Comparison of ENCODE assay signal across 11 cellular contexts in the genomic region with DNA sequence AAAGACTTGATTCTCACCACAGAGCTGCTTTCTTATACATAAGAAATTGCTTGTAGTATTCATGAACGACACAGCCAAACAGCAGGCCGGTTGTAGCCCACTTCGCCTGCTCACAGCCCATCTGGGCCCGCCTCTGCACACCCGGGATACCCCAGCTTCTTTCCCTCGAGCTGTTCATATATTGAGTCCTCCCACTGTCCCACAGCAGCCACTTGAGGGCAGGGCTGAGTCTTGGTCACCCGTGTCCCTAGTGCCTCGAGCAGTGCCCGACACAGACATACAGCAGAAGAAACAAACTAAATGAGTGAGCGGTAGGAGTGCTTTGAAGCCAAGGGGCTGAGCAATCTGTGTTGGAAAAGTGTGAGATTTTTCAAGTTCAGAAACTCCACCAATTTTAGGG.
DNase-seq lines count a peak whose midpoint lies in the region; ATAC-seq and TF ChIP-seq lines count a peak whose summit lies in the region.
"Had no signal": no experiment of that assay in that cellular context is flagged by ENCODE, and none has a peak within 500 bp of the region (broad histone marks: within the 10 kb centered on the region; RNA-seq: fewer than 3 reads in every experiment).

No MANE protein-coding gene starts in this region.

- H3K14ac ChIP-seq in neuronal stem cell (ENCODE audit: low read length): peak overlapping the region; percentile 59

- peak; percentile 20; the same call in 1 of the 2 replicates for TF ChIP-seq CTCF in OCI-LY1 (IDR thresholded peaks at IDR 0.05; ENCODE audit: low read length)
- TF ChIP-seq CTCF in fibroblast of mammary gland (conservative IDR thresholded peaks at IDR 0.05; ENCODE audit: control insufficient read depth, insufficient read depth, low read depth, low read length): peak; percentile 25

- H4K91ac ChIP-seq in neuronal stem cell (ENCODE audit: low read depth, low read length, poor library complexity): peak overlapping the region; percentile 7

- peak overlapping the region; percentile 51 for H2BK120ac ChIP-seq in neuronal stem cell (ENCODE audit: low read depth, low read length)

- H2AFZ ChIP-seq in OCI-LY1 (ENCODE audit: low read length) (no peak overlapping the region), neuronal stem cell (ENCODE audit: low read length) (no peak overlapping the region)

- H3K27ac Mint-ChIP-seq in T-helper 17 cell: no peak overlapping the region

- H3K27me3 Mint-ChIP-seq in T-helper 17 cell: no peaks in the 10 kb centered on the region

- H3K79me2 ChIP-seq in OCI-LY1 (ENCODE audit: insufficient read depth, low read length): no peaks in the 10 kb centered on the region

- H3K4me1 ChIP-seq in OCI-LY1 (ENCODE audit: insufficient read depth, low read length, severe bottlenecking): no peaks in the 10 kb centered on the region
- peaks cover 13 to 18% of the 10 kb centered on the region in 2 donors for H3K4me1 ChIP-seq in neuronal stem cell (ENCODE audit: control insufficient read depth in 2 of 2, insufficient read depth in 1 of 2, low read depth in 1 of 2, low read length in 2 of 2)

- H3K27me3 ChIP-seq in OCI-LY1 (ENCODE audit: insufficient read depth, low read length) (peaks cover 7% of the 10 kb centered on the region; the same call in 1 of the 2 replicates), neuronal stem cell (ENCODE audit: control insufficient read depth in 3 of 3, insufficient read depth in 3 of 3, low read depth in 1 of 3, low read length in 3 of 3) (no peaks in the 10 kb centered on the region)

- ATAC-seq in HG02571 (IDR thresholded peaks at IDR 0.05; ENCODE audit: unreplicated experiment) (no peak), T-helper 17 cell (no peak)
- ATAC-seq: GM12878 had no signal

- H3K4me3 Mint-ChIP-seq in T-helper 17 cell: no peak overlapping the region

- peak; percentile 37 for DNase-seq in EL
- peak; percentile 40 for DNase-seq in fibroblast of mammary gland (ENCODE audit: low read depth)
- no peak for DNase-seq in neuronal stem cell (ENCODE audit: low spot score)
- no peak for DNase-seq in SIG-M5 (lab: John Stamatoyannopoulos, UW)
- no peak for DNase-seq in T-helper 17 cell
- no peak for DNase-seq in effector CD4-positive, alpha-beta T cell
- DNase-seq: activated CD4-positive, CD25-positive, alpha-beta regulatory T cell treated with anti-CD3 and anti-CD28 coated beads, Interleukin-2, amount 50 U/mL, for 72 hours had no signal

- no peak overlapping the region for H2BK12ac ChIP-seq in neuronal stem cell (ENCODE audit: low read length)

- H3K18ac ChIP-seq in neuronal stem cell (ENCODE audit: low read length): peak overlapping the region; percentile 87

- no CpG with 5 or more reads among the region's 10 CpGs for WGBS in neuronal stem cell (ENCODE audit: extremely low coverage in 2 of 2, insufficient read length in 2 of 2, insufficient replicate concordance in 1 of 2), 2 donors

- no peaks in the 10 kb centered on the region for H3K36me3 Mint-ChIP-seq in T-helper 17 cell (ENCODE audit: low read depth)

- no peak overlapping the region for H4K8ac ChIP-seq in neuronal stem cell (ENCODE audit: low read depth, low read length)

- no peak overlapping the region for H3K4me3 ChIP-seq in OCI-LY1 (ENCODE audit: low read depth, low read length, poor library complexity, severe bottlenecking)
- H3K4me3 ChIP-seq in fibroblast of mammary gland (ENCODE audit: control insufficient read depth, low read depth, low read length): no peak overlapping the region
- no peak overlapping the region for H3K4me3 ChIP-seq in neuronal stem cell (ENCODE audit: low read length in 2 of 2)
- H3K4me3 ChIP-seq: coronary artery, GM12878 had no signal

- no peak overlapping the region for H3K23ac ChIP-seq in neuronal stem cell (ENCODE audit: low read depth, low read length, poor library complexity)

- no peak overlapping the region for H3K9ac ChIP-seq in OCI-LY1 (ENCODE audit: low read length)
- no peak overlapping the region for H3K9ac ChIP-seq in neuronal stem cell (ENCODE audit: low read depth, low read length, poor library complexity)

- H4K20me1 ChIP-seq in OCI-LY1 (ENCODE audit: insufficient read depth, low read length): no peaks in the 10 kb centered on the region

- no peaks in the 10 kb centered on the region for H3K9me3 ChIP-seq in OCI-LY1 (ENCODE audit: low read length)
- H3K9me3 ChIP-seq in neuronal stem cell (replicated peaks in 1 of 2; ENCODE audit: control insufficient read depth in 2 of 2, insufficient read depth in 1 of 2, low read depth in 1 of 2, low read length in 2 of 2): no peaks in the 10 kb centered on the region
- H3K9me3 ChIP-seq in T-helper 17 cell (ENCODE audit: control insufficient read depth, low read length, poor library complexity, severe bottlenecking): no peaks in the 10 kb centered on the region

- no peaks in the 10 kb centered on the region for H3F3A ChIP-seq in OCI-LY1 (ENCODE audit: insufficient read depth, low read length)

- H2AK5ac ChIP-seq in neuronal stem cell (ENCODE audit: low read depth, low read length): peak overlapping the region; percentile 85

- no peak overlapping the region for H2BK15ac ChIP-seq in neuronal stem cell (ENCODE audit: low read length)

- H2BK5ac ChIP-seq in neuronal stem cell (ENCODE audit: low read length): no peak overlapping the region

- no peak overlapping the region for H3K27ac ChIP-seq in OCI-LY1 (ENCODE audit: low read depth, low read length, poor library complexity, severe bottlenecking)
- H3K27ac ChIP-seq in neuronal stem cell (replicated peaks; ENCODE audit: low read length): peak overlapping the region; percentile 77
- H3K27ac ChIP-seq: coronary artery had no signal

- no peaks in the 10 kb centered on the region for H3K9me2 ChIP-seq in OCI-LY1 (ENCODE audit: low read depth, low read length)

- H3K4ac ChIP-seq in neuronal stem cell (ENCODE audit: low read length): no peak overlapping the region

- H3K79me1 ChIP-seq in neuronal stem cell (ENCODE audit: low read depth, low read length): no peaks in the 10 kb centered on the region

- H3K36me3 ChIP-seq in OCI-LY1 (ENCODE audit: insufficient read depth, low read length) (no peaks in the 10 kb centered on the region), neuronal stem cell (replicated peaks in 1 of 2; ENCODE audit: control insufficient read depth in 2 of 2, insufficient read depth in 2 of 2, low read length in 2 of 2) (no peaks in the 10 kb centered on the region)

- no peak overlapping the region for H3K4me2 ChIP-seq in OCI-LY1 (ENCODE audit: low read length)
- H3K4me2 ChIP-seq in neuronal stem cell (ENCODE audit: insufficient read depth, low read length, poor library complexity, severe bottlenecking): no peak overlapping the region

- H3K4me1 Mint-ChIP-seq in T-helper 17 cell: no peaks in the 10 kb centered on the region

Comparison
In these comparisons a context has a peak if more than half of its experiments do, and no peak if none do; other contexts are left out.
1. DNase-seq: peak in EL (single experiment) and fibroblast of mammary gland (single experiment); none in neuronal stem cell (single experiment), SIG-M5 (single experiment), T-helper 17 cell (0 of 3) and effector CD4-positive, alpha-beta T cell (single experiment).